Comparison of ENCODE assay signal across 8 cellular contexts in the genomic region with DNA sequence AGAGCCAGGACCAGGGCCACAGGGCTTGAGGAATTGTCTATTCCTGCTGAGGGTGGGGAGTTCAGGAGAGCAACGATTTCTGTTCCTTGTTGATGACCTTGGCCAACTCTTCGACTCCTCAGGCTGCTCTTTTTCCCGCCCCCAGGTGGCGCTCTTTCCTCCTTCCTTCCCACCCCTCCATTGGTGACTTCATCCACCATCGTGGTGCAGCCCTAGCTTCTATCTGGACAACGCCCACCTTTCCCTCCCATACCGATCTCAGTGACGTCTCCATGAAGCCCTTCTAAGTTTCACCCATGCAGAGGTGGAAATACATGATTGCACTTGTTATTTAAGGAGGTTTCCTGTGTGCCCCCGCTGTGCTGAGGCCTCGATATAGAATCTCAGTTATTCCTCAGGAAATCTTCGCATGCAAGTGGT. TPM values are rescaled to one million over a fixed set of nuclear protein-coding genes. Genes with fewer than 3 reads are reported as not detected.
A peak's percentile ranks its signal among the peaks of the same experiment; 100 is the strongest.
DNase-seq lines count a peak whose midpoint lies in the region; ATAC-seq and TF ChIP-seq lines count a peak whose summit lies in the region.

No MANE protein-coding gene starts in this region.

- TF ChIP-seq CTCF in CD14-positive monocyte (IDR thresholded peaks at IDR 0.05): peak; percentile 71
- TF ChIP-seq CTCF in fibroblast of pulmonary artery (IDR thresholded peaks at IDR 0.05; ENCODE audit: low read length, missing control alignments): peak; percentile 50
- TF ChIP-seq CTCF in coronary artery (IDR thresholded peaks at IDR 0.05): no peak
- peak in 2 of 5 experiments; percentile 17 to 33 for TF ChIP-seq CTCF in tibial nerve (IDR thresholded peaks at IDR 0.05)

- H3K27ac Mint-ChIP-seq in CD14-positive monocyte: peak overlapping the region in 1 of 7 donors; percentile 18
- peak overlapping the region; percentile 94 for H3K27ac Mint-ChIP-seq in activated CD8-positive, alpha-beta memory T cell treated with anti-CD3 and anti-CD28 coated beads, Interleukin-2, amount 10 ng/mL, durations not matched to agents 7 days and 5 days

- no peaks in the 10 kb centered on the region for H3K4me1 ChIP-seq in tibial nerve

- no peak for TF ChIP-seq EP300 in tibial nerve (IDR thresholded peaks at IDR 0.05)

- WGBS in tibial nerve, 2 donors: 43 to 44% methylated on average over 11 of the region's 11 CpGs

- DNase-seq in CD14-positive monocyte (ENCODE audit: low spot score) (no peak), NCI-H146 (lab: John Stamatoyannopoulos, UW) (peak; percentile 38), fibroblast of pulmonary artery (ENCODE audit: low read depth) (peak; percentile 33), coronary artery (ENCODE audit: low spot score) (no peak), tibial nerve (ENCODE audit: low spot score in 2 of 2) (no peak)
- DNase-seq in activated CD8-positive, alpha-beta memory T cell treated with anti-CD3 and anti-CD28 coated beads, Interleukin-2, amount 10 ng/mL, durations not matched to agents 7 days and 5 days: peak; percentile 88
- peak; percentile 53 for DNase-seq in stimulated activated CD4-positive, alpha-beta T cell treated with anti-CD3 and anti-CD28 coated beads, Interleukin-12 subunit alpha, Interleukin-12 subunit beta, amount 100 ng/mL, for 4 hours

- H3K36me3 Mint-ChIP-seq in CD14-positive monocyte: no peaks in the 10 kb centered on the region
- H3K36me3 Mint-ChIP-seq in activated CD8-positive, alpha-beta memory T cell treated with anti-CD3 and anti-CD28 coated beads, Interleukin-2, amount 10 ng/mL, durations not matched to agents 7 days and 5 days: peaks cover 27% of the 10 kb centered on the region

- H3K9me3 ChIP-seq in tibial nerve: peaks cover 0 to 10% (median 0%) of the 10 kb centered on the region in 4 donors

- CTCF ChIA-PET in activated CD8-positive, alpha-beta memory T cell treated with anti-CD3 and anti-CD28 coated beads, Interleukin-2, amount 10 ng/mL, durations not matched to agents 7 days and 5 days (lab: Charles Lee): interaction anchor here (0.7 to 12.7 kb wide), 30 partner anchors 8 to 356 kb away, joined by 3 to 168 read pairs (median 6); partner anchors contain the start of gene CARD11

- H3K4me3 Mint-ChIP-seq in CD14-positive monocyte: no peak overlapping the region
- peak overlapping the region; percentile 51 for H3K4me3 Mint-ChIP-seq in activated CD8-positive, alpha-beta memory T cell treated with anti-CD3 and anti-CD28 coated beads, Interleukin-2, amount 10 ng/mL, durations not matched to agents 7 days and 5 days

- no peak overlapping the region for H3K4me3 ChIP-seq in fibroblast of pulmonary artery (replicated peaks; ENCODE audit: low read depth, low read length)
- H3K4me3 ChIP-seq in coronary artery: no peak overlapping the region
- no peak overlapping the region for H3K4me3 ChIP-seq in tibial nerve

- no peaks in the 10 kb centered on the region for H3K36me3 ChIP-seq in tibial nerve

- TF ChIP-seq POLR2A in tibial nerve (IDR thresholded peaks at IDR 0.05): no peak

- H3K4me1 Mint-ChIP-seq in CD14-positive monocyte: peaks cover 7% of the 10 kb centered on the region
- H3K4me1 Mint-ChIP-seq in activated CD8-positive, alpha-beta memory T cell treated with anti-CD3 and anti-CD28 coated beads, Interleukin-2, amount 10 ng/mL, durations not matched to agents 7 days and 5 days: peaks cover 88% of the 10 kb centered on the region

- no peaks in the 10 kb centered on the region for H3K27me3 ChIP-seq in tibial nerve

- intact Hi-C loops in CD14-positive monocyte (cut with micrococcal nuclease): loop anchor here in 1 of 2 donors (5.0 kb wide), 1 partner anchor 87 kb away; no protein-coding TSS in a partner anchor

- peak; percentile 42 for ATAC-seq in GM21390 (IDR thresholded peaks at IDR 0.05; ENCODE audit: unreplicated experiment)
- peak; percentile 45 for ATAC-seq in activated CD8-positive, alpha-beta memory T cell treated with anti-CD3 and anti-CD28 coated beads, Interleukin-2, amount 10 ng/mL, durations not matched to agents 7 days and 5 days

- H3K9me3 Mint-ChIP-seq in CD14-positive monocyte: peaks cover under 1 to 7% (median 5%) of the 10 kb centered on the region in 7 donors
- H3K9me3 Mint-ChIP-seq in activated CD8-positive, alpha-beta memory T cell treated with anti-CD3 and anti-CD28 coated beads, Interleukin-2, amount 10 ng/mL, durations not matched to agents 7 days and 5 days (ENCODE audit: low read depth): peaks cover 7% of the 10 kb centered on the region

- peaks cover 0 to 6% (median 3%) of the 10 kb centered on the region in 3 donors for H3K27me3 Mint-ChIP-seq in CD14-positive monocyte (ENCODE audit: low read depth in 3 of 3)
- no peaks in the 10 kb centered on the region for H3K27me3 Mint-ChIP-seq in activated CD8-positive, alpha-beta memory T cell treated with anti-CD3 and anti-CD28 coated beads, Interleukin-2, amount 10 ng/mL, durations not matched to agents 7 days and 5 days

- H3K27ac ChIP-seq in coronary artery (no peak overlapping the region), tibial nerve (no peak overlapping the region)

RNA-seq across cellular contexts. Expression of gene CARD11, which starts 22.1 kb away (rescaled TPM):
- polyA plus RNA-seq in CD14-positive monocyte: under 1 TPM in 1 of 2 donors, not detected in 1; 0.04 TPM
- total RNA-seq in activated CD8-positive, alpha-beta memory T cell treated with anti-CD3 and anti-CD28 coated beads, Interleukin-2, amount 10 ng/mL, durations not matched to agents 7 days and 5 days: 100 to 1,000 TPM; 136 to 196 TPM
- 1 to 10 TPM; 2.0 to 4.8 (median 3.1) TPM for total RNA-seq in tibial nerve

Comparison
In these comparisons a context has a peak if more than half of its experiments do, and no peak if none do; other contexts are left out.
1. DNase-seq: peak in NCI-H146 (single experiment), activated CD8-positive, alpha-beta memory T cell treated with anti-CD3 and anti-CD28 coated beads, Interleukin-2, amount 10 ng/mL, durations not matched to agents 7 days and 5 days (single experiment), fibroblast of pulmonary artery (single experiment) and stimulated activated CD4-positive, alpha-beta T cell treated with anti-CD3 and anti-CD28 coated beads, Interleukin-12 subunit alpha, Interleukin-12 subunit beta, amount 100 ng/mL, for 4 hours (single experiment); none in CD14-positive monocyte (single experiment), coronary artery (single experiment) and tibial nerve (0 of 2).
2. RNA of gene CARD11, which starts 22.1 kb away (total RNA-seq): 136 to 196 TPM in activated CD8-positive, alpha-beta memory T cell treated with anti-CD3 and anti-CD28 coated beads, Interleukin-2, amount 10 ng/mL, durations not matched to agents 7 days and 5 days; 2.0 to 4.8 TPM in tibial nerve; every median in the first group is over 10 times any median in the second.